ENCODE assay signal across 1 cellular context in genomic region chr6:5143625-5144311, GRCh38.
TF ChIP-seq lines count a peak whose summit lies in the region.

No MANE protein-coding gene starts in this region.

TF ChIP-seq in K562, 482 proteins besides CTCF, POLR2A, EP300 and RAD21 (continued from another document):
- no peak for TF ChIP-seq ZBTB40 (IDR thresholded peaks at IDR 0.05)
- TF ChIP-seq ZBTB40 (CRISPR knock-in tag; IDR thresholded peaks at IDR 0.05) = no peak
- TF ChIP-seq CREB5 (CRISPR knock-in tag; IDR thresholded peaks at IDR 0.05) = no peak
- no peak for TF ChIP-seq LARP7 (IDR thresholded peaks at IDR 0.05)
- TF ChIP-seq TCFL5 (CRISPR knock-in tag; conservative IDR thresholded peaks at IDR 0.05) = no peak
- no peak for TF ChIP-seq CBX2 (IDR thresholded peaks at IDR 0.05; ENCODE audit: insufficient read depth, low read length, poor library complexity, severe bottlenecking)
- TF ChIP-seq ZNF512 (tag; IDR thresholded peaks at IDR 0.05) = no peak
- no peak for TF ChIP-seq ZNF589 (CRISPR knock-in tag; IDR thresholded peaks at IDR 0.05; ENCODE audit: low read depth)
- TF ChIP-seq YBX1 (IDR thresholded peaks at IDR 0.05) = no peak
- TF ChIP-seq ZNF511 (CRISPR knock-in tag; IDR thresholded peaks at IDR 0.05) = no peak
- no peak for TF ChIP-seq SMARCA4 (IDR thresholded peaks at IDR 0.05)
- no peak for TF ChIP-seq SETDB1 (IDR thresholded peaks at IDR 0.05; ENCODE audit: low read length)
- TF ChIP-seq TEAD1 (CRISPR knock-in tag; IDR thresholded peaks at IDR 0.05) = no peak
- peak; percentile 96 for TF ChIP-seq SMC3 (conservative IDR thresholded peaks at IDR 0.05; ENCODE audit: insufficient read depth, low read depth, low read length)
- peak; percentile 43; the same call in 1 of the 2 replicates for TF ChIP-seq KLF16 (IDR thresholded peaks at IDR 0.05)
- no peak for TF ChIP-seq ATF3 (IDR thresholded peaks at IDR 0.05)
- no peak for TF ChIP-seq ATF3 (CRISPR knock-in tag; conservative IDR thresholded peaks at IDR 0.05)
- TF ChIP-seq ZNF436 (CRISPR knock-in tag; IDR thresholded peaks at IDR 0.05) = no peak
- peak; percentile 82 for TF ChIP-seq STAG1 (CRISPR knock-in tag; IDR thresholded peaks at IDR 0.05; ENCODE audit: borderline replicate concordance)
- TF ChIP-seq SMARCA5 (IDR thresholded peaks at IDR 0.05) = no peak
- TF ChIP-seq ZNF253 (CRISPR knock-in tag; conservative IDR thresholded peaks at IDR 0.05) = no peak
- TF ChIP-seq ZNF175 (CRISPR knock-in tag; IDR thresholded peaks at IDR 0.05; ENCODE audit: low read depth) = no peak
- no peak for TF ChIP-seq PBX2 (CRISPR knock-in tag; IDR thresholded peaks at IDR 0.05; ENCODE audit: low read depth)
- TF ChIP-seq PBX2 (tag; conservative IDR thresholded peaks at IDR 0.05; ENCODE audit: low read depth) = peak; percentile 68
- TF ChIP-seq DNMT1 (IDR thresholded peaks at IDR 0.05) = no peak
- TF ChIP-seq ZBTB33 (CRISPR knock-in tag; IDR thresholded peaks at IDR 0.05) = no peak
- TF ChIP-seq KDM2B (CRISPR knock-in tag; IDR thresholded peaks at IDR 0.05) = no peak
- TF ChIP-seq ZC3H4 (CRISPR knock-in tag; IDR thresholded peaks at IDR 0.05; ENCODE audit: borderline replicate concordance) = no peak
TF ChIP-seq in K562: peak in this region for 9.
